Comparison of ENCODE assay signal across 2 cellular contexts in the genomic region with DNA sequence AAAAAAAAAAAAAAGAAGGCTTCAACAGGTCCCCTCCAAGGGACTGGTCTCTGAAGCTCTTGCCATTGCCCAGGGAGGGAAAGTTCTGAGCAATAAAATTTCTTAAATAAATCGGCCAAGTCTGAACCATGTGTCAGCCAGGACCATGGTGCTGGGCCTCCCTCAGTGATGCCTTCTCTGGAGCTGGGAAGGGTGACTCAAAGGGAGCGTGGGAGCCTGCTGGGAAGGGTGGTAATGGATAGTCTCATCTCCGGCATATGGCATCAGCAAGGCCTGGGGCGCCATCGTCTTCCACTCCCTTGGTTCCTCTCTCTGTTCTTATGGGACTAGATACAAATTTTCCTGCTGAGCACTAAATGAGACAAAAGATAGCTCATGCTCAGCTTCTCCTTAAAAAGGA.
TF ChIP-seq lines count a peak whose summit lies in the region.

No MANE protein-coding gene starts in this region.

TF ChIP-seq in SK-N-SH, 30 proteins besides CTCF, POLR2A, EP300 and RAD21:
- TF ChIP-seq RCOR1 (IDR thresholded peaks at IDR 0.05; ENCODE audit: low read length): no peak
- no peak for TF ChIP-seq FOSL2 (IDR thresholded peaks at IDR 0.05; ENCODE audit: borderline replicate concordance, low read depth)
- TF ChIP-seq RXRA (IDR thresholded peaks at IDR 0.05; ENCODE audit: borderline replicate concordance, low read depth): no peak
- no peak for TF ChIP-seq FOXJ3 (CRISPR knock-in tag; IDR thresholded peaks at IDR 0.05)
- TF ChIP-seq PBX3 (IDR thresholded peaks at IDR 0.05): no peak
- TF ChIP-seq YY1 (IDR thresholded peaks at IDR 0.05; ENCODE audit: low read depth): no peak
- no peak for TF ChIP-seq CHD2 (IDR thresholded peaks at IDR 0.05; ENCODE audit: low read length, partially characterized antibody)
- no peak for TF ChIP-seq EZH2phosphoT487 (IDR thresholded peaks at IDR 0.05; ENCODE audit: borderline replicate concordance, low read depth)
- no peak for TF ChIP-seq MEF2A (IDR thresholded peaks at IDR 0.05; ENCODE audit: borderline replicate concordance, low read depth)
- no peak for TF ChIP-seq NFIC (IDR thresholded peaks at IDR 0.05; ENCODE audit: borderline replicate concordance)

TF ChIP-seq in SK-N-SH treated with all-trans-retinoic acid at 6 μM for 48 hours, 23 proteins besides CTCF, POLR2A, EP300 and RAD21:
- TF ChIP-seq CSRNP3 (CRISPR knock-in tag; IDR thresholded peaks at IDR 0.05) (no peak), BACH2 (CRISPR knock-in tag; IDR thresholded peaks at IDR 0.05; ENCODE audit: borderline replicate concordance) (no peak), ZC3H10 (CRISPR knock-in tag; IDR thresholded peaks at IDR 0.05) (no peak), OSR1 (CRISPR knock-in tag; IDR thresholded peaks at IDR 0.05) (no peak), ISL1 (CRISPR knock-in tag; IDR thresholded peaks at IDR 0.05) (no peak), GLIS3 (CRISPR knock-in tag; IDR thresholded peaks at IDR 0.05) (no peak), PPARA (CRISPR knock-in tag; IDR thresholded peaks at IDR 0.05; ENCODE audit: borderline replicate concordance) (no peak), ZFP30 (CRISPR knock-in tag; IDR thresholded peaks at IDR 0.05) (no peak), RARB (CRISPR knock-in tag; IDR thresholded peaks at IDR 0.05) (no peak), ZNF565 (CRISPR knock-in tag; conservative IDR thresholded peaks at IDR 0.05; ENCODE audit: low read depth) (no peak), TSHZ2 (CRISPR knock-in tag; IDR thresholded peaks at IDR 0.05) (no peak), ARNTL (CRISPR knock-in tag; IDR thresholded peaks at IDR 0.05; ENCODE audit: borderline replicate concordance, low read depth) (no peak), PATZ1 (CRISPR knock-in tag; IDR thresholded peaks at IDR 0.05; ENCODE audit: borderline replicate concordance) (no peak), ZNF8 (CRISPR knock-in tag; IDR thresholded peaks at IDR 0.05) (no peak), TCF4 (CRISPR knock-in tag; IDR thresholded peaks at IDR 0.05; ENCODE audit: borderline replicate concordance) (no peak), SNAI2 (CRISPR knock-in tag; IDR thresholded peaks at IDR 0.05) (no peak)
